Comparison of ENCODE assay signal across 1 cellular context in the genomic region with DNA sequence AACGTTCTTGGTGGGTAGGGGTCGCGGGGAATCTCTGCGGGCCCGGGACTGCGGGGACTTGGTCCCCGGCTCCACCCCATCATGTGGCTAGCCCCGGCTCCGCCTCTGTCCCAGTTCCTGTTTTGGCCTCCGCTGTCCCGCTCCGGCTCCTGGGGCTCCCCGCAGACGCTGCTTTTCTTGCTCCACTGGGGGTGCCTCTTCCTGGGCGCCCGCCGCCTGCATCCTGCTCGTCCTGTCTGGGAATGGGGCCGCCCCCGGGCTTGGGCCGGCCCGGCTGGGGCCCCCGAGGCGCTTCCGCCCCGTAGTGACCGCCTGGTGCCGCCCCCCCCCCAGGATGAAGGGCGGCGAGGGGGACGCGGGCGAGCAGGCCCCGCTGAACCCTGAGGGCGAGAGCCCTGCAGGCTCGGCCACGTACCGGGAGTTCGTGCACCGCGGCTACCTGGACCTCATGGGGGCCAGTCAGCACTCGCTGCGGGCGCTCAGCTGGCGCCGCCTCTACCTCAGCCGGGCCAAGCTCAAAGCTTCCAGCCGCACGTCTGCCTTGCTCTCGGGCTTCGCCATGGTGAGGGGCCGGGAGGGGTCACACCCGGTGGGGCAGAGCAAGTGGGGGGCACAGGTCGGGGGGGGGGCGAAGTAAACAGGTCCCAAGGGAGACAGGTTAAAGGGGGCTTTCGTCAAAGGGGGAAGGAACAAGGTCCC.
TF ChIP-seq lines count a peak whose summit lies in the region.

ORAI3 (plus strand) TSS at position 113 of the 699 bp plus-strand sequence; CDS start at position 335, 222 bp downstream.

TF ChIP-seq in GM12878, 131 proteins besides CTCF, POLR2A, EP300 and RAD21 (continued from another document and continues in another):
- TF ChIP-seq CUX1 (IDR thresholded peaks at IDR 0.05; ENCODE audit: insufficient replicate concordance, low read depth, low read length) (no peak), HDAC6 (IDR thresholded peaks at IDR 0.05; ENCODE audit: unreplicated experiment) (no peak), ZNF24 (IDR thresholded peaks at IDR 0.05) (no peak), EED (IDR thresholded peaks at IDR 0.05; ENCODE audit: low read depth) (peak; percentile 84), ASH2L (IDR thresholded peaks at IDR 0.05; ENCODE audit: borderline replicate concordance, low read depth) (no peak), RELA (IDR thresholded peaks at IDR 0.05; ENCODE audit: borderline replicate concordance, partially characterized antibody) (peak; percentile 7), SIN3A (IDR thresholded peaks at IDR 0.05; ENCODE audit: low read depth, low read length) (peak; percentile 81; the same call in 1 of the 2 replicates), POLR2AphosphoS5 (IDR thresholded peaks at IDR 0.05; ENCODE audit: low read length) (peak; percentile 75), MEF2B (IDR thresholded peaks at IDR 0.05; ENCODE audit: partially characterized antibody, poor library complexity, severe bottlenecking) (peak; percentile 46), MTA3 (IDR thresholded peaks at IDR 0.05; ENCODE audit: borderline replicate concordance, low read length) (peak; percentile 56; the same call in 1 of the 2 replicates), USF2 (IDR thresholded peaks at IDR 0.05; ENCODE audit: borderline replicate concordance, low read depth, low read length) (peak; percentile 33), CBX5 (IDR thresholded peaks at IDR 0.05; ENCODE audit: low read depth) (no peak), HCFC1 (IDR thresholded peaks at IDR 0.05; ENCODE audit: low read length) (no peak; the same call in 1 of the 2 replicates), POU2F2 (IDR thresholded peaks at IDR 0.05; ENCODE audit: borderline replicate concordance, low read depth, low read length) (0 out of 3 replicates have a peak, but pooled peaks have one; percentile 42), RAD51 (IDR thresholded peaks at IDR 0.05) (peak; percentile 67), TCF12 (IDR thresholded peaks at IDR 0.05; ENCODE audit: low read depth, low read length) (no peak), RUNX3 (IDR thresholded peaks at IDR 0.05; ENCODE audit: low read length) (peak; percentile 38), BCL11A (IDR thresholded peaks at IDR 0.05; ENCODE audit: low read depth, low read length) (no peak), PML (IDR thresholded peaks at IDR 0.05; ENCODE audit: low read length) (peak; percentile 43; the same call in 1 of the 2 replicates), CBFB (IDR thresholded peaks at IDR 0.05; ENCODE audit: low read depth) (peak; percentile 81), NFIC (IDR thresholded peaks at IDR 0.05; ENCODE audit: low read depth, low read length) (no peak), NR2C2 (IDR thresholded peaks at IDR 0.05; ENCODE audit: borderline replicate concordance, control insufficient read depth, insufficient read length, low read depth) (no peak), RB1 (IDR thresholded peaks at IDR 0.05; ENCODE audit: borderline replicate concordance) (peak; percentile 69; the same call in 1 of the 2 replicates), MYC (IDR thresholded peaks at IDR 0.05; ENCODE audit: insufficient read depth, insufficient read length, insufficient replicate concordance, low read length, severe bottlenecking) (no peak), SPI1 (IDR thresholded peaks at IDR 0.05; ENCODE audit: borderline replicate concordance, insufficient read depth, low read depth, low read length) (peak; percentile 98), IRF5 (IDR thresholded peaks at IDR 0.05; ENCODE audit: borderline replicate concordance) (no peak), SMC3 (IDR thresholded peaks at IDR 0.05; ENCODE audit: borderline replicate concordance, low read length) (no peak), CEBPZ (IDR thresholded peaks at IDR 0.05; ENCODE audit: low read depth, low read length) (no peak), YY1 (IDR thresholded peaks at IDR 0.05; ENCODE audit: low read depth, low read length) (no peak), DPF2 (IDR thresholded peaks at IDR 0.05) (peak; percentile 92), NR2F1 (conservative IDR thresholded peaks at IDR 0.05) (peak; percentile 63; the same call in 1 of the 2 replicates), POLR2AphosphoS2 (IDR thresholded peaks at IDR 0.05; ENCODE audit: low read depth, low read length) (peak; percentile 67; the same call in 1 of the 2 replicates), CREM (IDR thresholded peaks at IDR 0.05; ENCODE audit: low read depth) (no peak), IKZF1 (conservative IDR thresholded peaks at IDR 0.05) (peak; percentile 93), IRF4 (IDR thresholded peaks at IDR 0.05; ENCODE audit: low read depth, low read length) (peak; percentile 75), BACH1 (IDR thresholded peaks at IDR 0.05; ENCODE audit: borderline replicate concordance) (peak; percentile 65; the same call in 1 of the 2 replicates), SMARCA5 (IDR thresholded peaks at IDR 0.05) (0 out of 2 replicates have a peak, but pooled peaks have one; percentile 32), PKNOX1 (IDR thresholded peaks at IDR 0.05) (no peak), TCF3 (IDR thresholded peaks at IDR 0.05; ENCODE audit: borderline replicate concordance, insufficient read depth, low read depth, low read length) (0 out of 2 replicates have a peak, but pooled peaks have one; percentile 1)
- TF ChIP-seq, protein P1, sequence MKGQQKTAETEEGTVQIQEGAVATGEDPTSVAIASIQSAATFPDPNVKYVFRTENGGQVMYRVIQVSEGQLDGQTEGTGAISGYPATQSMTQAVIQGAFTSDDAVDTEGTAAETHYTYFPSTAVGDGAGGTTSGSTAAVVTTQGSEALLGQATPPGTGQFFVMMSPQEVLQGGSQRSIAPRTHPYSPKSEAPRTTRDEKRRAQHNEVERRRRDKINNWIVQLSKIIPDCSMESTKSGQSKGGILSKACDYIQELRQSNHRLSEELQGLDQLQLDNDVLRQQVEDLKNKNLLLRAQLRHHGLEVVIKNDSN (IDR thresholded peaks at IDR 0.05; ENCODE audit: borderline replicate concordance, extremely low read length, insufficient read depth, low read depth, low read length) = peak; percentile 67
- TF ChIP-seq, protein P2, sequence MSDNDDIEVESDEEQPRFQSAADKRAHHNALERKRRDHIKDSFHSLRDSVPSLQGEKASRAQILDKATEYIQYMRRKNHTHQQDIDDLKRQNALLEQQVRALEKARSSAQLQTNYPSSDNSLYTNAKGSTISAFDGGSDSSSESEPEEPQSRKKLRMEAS (IDR thresholded peaks at IDR 0.05; ENCODE audit: low read depth, low read length) = no peak
- TF ChIP-seq, protein P3, sequence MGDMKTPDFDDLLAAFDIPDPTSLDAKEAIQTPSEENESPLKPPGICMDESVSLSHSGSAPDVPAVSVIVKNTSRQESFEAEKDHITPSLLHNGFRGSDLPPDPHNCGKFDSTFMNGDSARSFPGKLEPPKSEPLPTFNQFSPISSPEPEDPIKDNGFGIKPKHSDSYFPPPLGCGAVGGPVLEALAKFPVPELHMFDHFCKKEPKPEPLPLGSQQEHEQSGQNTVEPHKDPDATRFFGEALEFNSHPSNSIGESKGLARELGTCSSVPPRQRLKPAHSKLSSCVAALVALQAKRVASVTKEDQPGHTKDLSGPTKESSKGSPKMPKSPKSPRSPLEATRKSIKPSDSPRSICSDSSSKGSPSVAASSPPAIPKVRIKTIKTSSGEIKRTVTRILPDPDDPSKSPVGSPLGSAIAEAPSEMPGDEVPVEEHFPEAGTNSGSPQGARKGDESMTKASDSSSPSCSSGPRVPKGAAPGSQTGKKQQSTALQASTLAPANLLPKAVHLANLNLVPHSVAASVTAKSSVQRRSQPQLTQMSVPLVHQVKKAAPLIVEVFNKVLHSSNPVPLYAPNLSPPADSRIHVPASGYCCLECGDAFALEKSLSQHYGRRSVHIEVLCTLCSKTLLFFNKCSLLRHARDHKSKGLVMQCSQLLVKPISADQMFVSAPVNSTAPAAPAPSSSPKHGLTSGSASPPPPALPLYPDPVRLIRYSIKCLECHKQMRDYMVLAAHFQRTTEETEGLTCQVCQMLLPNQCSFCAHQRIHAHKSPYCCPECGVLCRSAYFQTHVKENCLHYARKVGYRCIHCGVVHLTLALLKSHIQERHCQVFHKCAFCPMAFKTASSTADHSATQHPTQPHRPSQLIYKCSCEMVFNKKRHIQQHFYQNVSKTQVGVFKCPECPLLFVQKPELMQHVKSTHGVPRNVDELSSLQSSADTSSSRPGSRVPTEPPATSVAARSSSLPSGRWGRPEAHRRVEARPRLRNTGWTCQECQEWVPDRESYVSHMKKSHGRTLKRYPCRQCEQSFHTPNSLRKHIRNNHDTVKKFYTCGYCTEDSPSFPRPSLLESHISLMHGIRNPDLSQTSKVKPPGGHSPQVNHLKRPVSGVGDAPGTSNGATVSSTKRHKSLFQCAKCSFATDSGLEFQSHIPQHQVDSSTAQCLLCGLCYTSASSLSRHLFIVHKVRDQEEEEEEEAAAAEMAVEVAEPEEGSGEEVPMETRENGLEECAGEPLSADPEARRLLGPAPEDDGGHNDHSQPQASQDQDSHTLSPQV (IDR thresholded peaks at IDR 0.05) = 0 out of 2 replicates have a peak, but pooled peaks have one; percentile 8
